18 cellular contexts compared by ENCODE assay signal in the genomic region with DNA sequence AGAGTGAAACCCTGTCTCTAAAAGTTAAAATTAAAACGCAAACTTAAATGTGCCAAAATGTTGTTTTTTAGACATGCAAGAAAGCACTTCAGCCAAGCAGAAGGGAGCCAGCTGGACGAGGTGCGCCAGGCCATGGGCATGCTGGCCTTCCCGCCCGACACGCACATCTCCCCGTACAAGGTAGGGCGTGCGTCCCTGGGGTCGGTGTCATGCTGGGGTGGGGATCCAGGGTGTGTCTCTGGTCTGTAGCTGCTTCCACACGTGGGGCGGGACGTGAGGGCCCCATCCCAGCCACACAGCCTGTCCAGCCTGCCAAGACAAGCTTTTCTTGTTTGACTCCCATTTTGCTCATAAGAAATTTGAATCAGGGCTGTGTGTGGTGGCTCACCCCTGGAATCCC.
"Had no signal": no experiment of that assay in that cellular context is flagged by ENCODE, and none has a peak within 500 bp of the region (broad histone marks: within the 10 kb centered on the region; RNA-seq: fewer than 3 reads in every experiment).

No MANE protein-coding gene starts in this region.

- H3K27ac ChIP-seq: testis, upper lobe of right lung, VCaP had no signal

- DNase-seq: activated CD4-positive, alpha-beta T cell treated with anti-CD3 and anti-CD28 coated beads, Interleukin-2, amount 50 U/mL, for 4 hours; activated CD4-positive, CD25-positive, alpha-beta regulatory T cell treated with anti-CD3 and anti-CD28 coated beads, Interleukin-2, amount 50 U/mL, for 72 hours; activated gamma-delta T cell; activated T-cell treated with anti-CD3 and anti-CD28 coated beads, Interleukin-2, amount 50 U/mL, for 72 hours; dermis blood vessel endothelial cell; effector memory CD8-positive, alpha-beta T cell; foreskin melanocyte; glutamatergic neuron; islet precursor cell; occipital lobe; retina; stimulated activated CD4-positive, alpha-beta T cell treated with anti-CD3 and anti-CD28 coated beads, Interleukin-2, amount 100 ng/mL, for 48 hours; stomach; T-helper 1 cell; testis; upper lobe of right lung had no signal

- ATAC-seq: activated T-cell treated with anti-CD3 and anti-CD28 coated beads, Interleukin-2, amount 50 U/mL, for 72 hours; effector memory CD8-positive, alpha-beta T cell; natural killer cell treated with Interleukin-12 subunit alpha and Interleukin-12 subunit beta and Interleukin-15 and Interleukin-18, amount 100 ng/mL, for 72 hours had no signal

- H3K4me1 ChIP-seq: testis, upper lobe of right lung had no signal

- H3K4me3 ChIP-seq: stomach, testis, upper lobe of right lung had no signal

- H3K9me3 ChIP-seq: stomach, testis, upper lobe of right lung had no signal

- H3K27me3 ChIP-seq: stomach, testis, upper lobe of right lung had no signal
